8 cellular contexts compared by ENCODE assay signal in the genomic region with DNA sequence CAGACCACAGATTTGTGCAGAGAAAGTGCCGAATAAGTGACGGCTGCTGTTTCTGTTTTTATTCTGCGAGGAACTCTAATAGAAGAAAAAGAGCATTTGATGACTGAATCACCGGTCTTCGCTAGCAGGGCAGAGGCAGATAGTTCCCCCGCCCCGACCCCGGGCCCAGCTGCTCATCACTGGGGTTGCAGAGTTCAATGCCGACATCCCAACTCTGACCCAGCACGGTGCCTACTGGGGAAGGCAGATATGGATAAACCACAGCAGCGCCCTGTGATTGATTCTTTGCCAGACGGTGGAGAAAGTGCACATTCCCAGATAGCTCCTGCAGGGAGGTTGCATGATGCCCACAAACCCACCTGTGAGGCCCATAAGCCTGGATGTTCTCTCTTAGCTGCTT.
"Had no signal": no experiment of that assay in that cellular context is flagged by ENCODE, and none has a peak within 500 bp of the region (broad histone marks: within the 10 kb centered on the region; RNA-seq: fewer than 3 reads in every experiment).

No MANE protein-coding gene starts in this region.

- FAIRE-seq: G401.6, GM12878, GM12891, GM12892, GM18507, GM19239 had no signal

- DNase-seq: GDM1, GF-D8 had no signal

- H3K4me3 ChIP-seq: GM12878 had no signal

- ATAC-seq: GM12878 had no signal
